1 cellular context compared by ENCODE assay signal in the genomic region with DNA sequence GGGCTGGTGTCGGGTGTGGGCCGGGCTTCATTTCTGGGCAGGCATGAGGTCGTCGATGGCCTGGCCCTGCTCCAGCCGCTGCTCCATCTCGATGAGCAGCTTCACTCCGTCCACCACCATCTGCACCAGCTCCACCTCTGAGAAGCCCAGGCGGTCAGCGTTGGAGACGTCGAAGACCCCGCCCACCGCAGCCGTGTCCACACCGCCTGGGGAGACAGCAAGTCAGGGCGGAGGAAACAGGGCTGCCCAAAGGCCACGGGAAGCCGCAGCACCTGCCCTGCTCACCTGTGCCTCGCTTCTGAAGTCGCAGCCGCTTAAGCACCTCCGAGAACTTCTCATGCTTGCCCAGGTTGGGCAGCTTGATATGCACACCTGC.
TF ChIP-seq lines count a peak whose summit lies in the region.

No MANE protein-coding gene starts in this region.

TF ChIP-seq in HepG2, 621 proteins besides CTCF, POLR2A, EP300 and RAD21:
- peak; percentile 62; the same call in 1 of the 2 replicates for TF ChIP-seq ZBTB38 (CRISPR knock-in tag; IDR thresholded peaks at IDR 0.05)
- TF ChIP-seq AGO2 (optimal IDR thresholded peaks at IDR 0.05; ENCODE audit: low read depth, low read length) = peak; percentile 33
- TF ChIP-seq PHF8 (CRISPR knock-in tag; IDR thresholded peaks at IDR 0.05) = no peak
- TF ChIP-seq, protein P1, sequence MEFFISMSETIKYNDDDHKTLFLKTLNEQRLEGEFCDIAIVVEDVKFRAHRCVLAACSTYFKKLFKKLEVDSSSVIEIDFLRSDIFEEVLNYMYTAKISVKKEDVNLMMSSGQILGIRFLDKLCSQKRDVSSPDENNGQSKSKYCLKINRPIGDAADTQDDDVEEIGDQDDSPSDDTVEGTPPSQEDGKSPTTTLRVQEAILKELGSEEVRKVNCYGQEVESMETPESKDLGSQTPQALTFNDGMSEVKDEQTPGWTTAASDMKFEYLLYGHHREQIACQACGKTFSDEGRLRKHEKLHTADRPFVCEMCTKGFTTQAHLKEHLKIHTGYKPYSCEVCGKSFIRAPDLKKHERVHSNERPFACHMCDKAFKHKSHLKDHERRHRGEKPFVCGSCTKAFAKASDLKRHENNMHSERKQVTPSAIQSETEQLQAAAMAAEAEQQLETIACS (CRISPR knock-in tag; IDR thresholded peaks at IDR 0.05) = no peak
- TF ChIP-seq SOX13 (IDR thresholded peaks at IDR 0.05) = no peak
- no peak for TF ChIP-seq SOX13 (CRISPR knock-in tag; conservative IDR thresholded peaks at IDR 0.05 in 1 of 2, IDR thresholded peaks at IDR 0.05 in 1 of 2)
- TF ChIP-seq, protein P2, sequence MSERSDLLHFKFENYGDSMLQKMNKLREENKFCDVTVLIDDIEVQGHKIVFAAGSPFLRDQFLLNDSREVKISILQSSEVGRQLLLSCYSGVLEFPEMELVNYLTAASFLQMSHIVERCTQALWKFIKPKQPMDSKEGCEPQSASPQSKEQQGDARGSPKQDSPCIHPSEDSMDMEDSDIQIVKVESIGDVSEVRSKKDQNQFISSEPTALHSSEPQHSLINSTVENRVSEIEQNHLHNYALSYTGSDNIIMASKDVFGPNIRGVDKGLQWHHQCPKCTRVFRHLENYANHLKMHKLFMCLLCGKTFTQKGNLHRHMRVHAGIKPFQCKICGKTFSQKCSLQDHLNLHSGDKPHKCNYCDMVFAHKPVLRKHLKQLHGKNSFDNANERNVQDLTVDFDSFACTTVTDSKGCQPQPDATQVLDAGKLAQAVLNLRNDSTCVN (CRISPR knock-in tag; IDR thresholded peaks at IDR 0.05; ENCODE audit: borderline replicate concordance) = no peak
TF ChIP-seq in HepG2: peak in this region for 2.
